ENCODE assay signal across 17 cellular contexts in genomic region chr7:150516956-150517355, GRCh38. TPM values are rescaled to one million over a fixed set of nuclear protein-coding genes. Genes with fewer than 3 reads are reported as not detected.
DNase-seq lines count a peak whose midpoint lies in the region; ATAC-seq, FAIRE-seq and TF ChIP-seq lines count a peak whose summit lies in the region.
"Had no signal": no experiment of that assay in that cellular context is flagged by ENCODE, and none has a peak within 500 bp of the region (broad histone marks: within the 10 kb centered on the region; RNA-seq: fewer than 3 reads in every experiment).

No MANE protein-coding gene starts in this region.

- H3K79me2 ChIP-seq in HepG2 (ENCODE audit: insufficient read depth, low read length) (no peaks in the 10 kb centered on the region), GM12878 (ENCODE audit: control insufficient read depth, insufficient read depth, low read length) (peaks cover 26% of the 10 kb centered on the region)

- TF ChIP-seq RAD21 in liver (IDR thresholded peaks at IDR 0.05) (no peak), HepG2 (CRISPR knock-in tag; IDR thresholded peaks at IDR 0.05) (no peak), GM12878 (IDR thresholded peaks at IDR 0.05; ENCODE audit: insufficient read depth, low read depth, low read length) (no peak)

- H3K4me3 ChIP-seq in liver (ENCODE audit: low read depth in 1 of 3, low read length in 3 of 3) (peak overlapping the region; percentile 18 to 30 (median 19)), HepG2 (replicated peaks in 1 of 3; ENCODE audit: insufficient read depth in 1 of 3, low read depth in 2 of 3, low read length in 3 of 3) (no peak overlapping the region), GM12878 (peak overlapping the region; percentile 57)
- H3K4me3 ChIP-seq: HAP-1 had no signal

- peak overlapping the region; percentile 96 to 100 for H3K27ac Mint-ChIP-seq in natural killer cell
- H3K27ac Mint-ChIP-seq: endodermal cell had no signal

- H3K27me3 ChIP-seq in liver (ENCODE audit: control insufficient read depth in 4 of 4, insufficient read depth in 4 of 4, low read length in 3 of 4), result no peaks in the 10 kb centered on the region
- H3K27me3 ChIP-seq in HepG2 (ENCODE audit: control insufficient read depth in 1 of 2, insufficient read depth in 2 of 2, low read length in 2 of 2), result peaks cover 0 to 14% of the 10 kb centered on the region in 2 experiments; a peak in 2 of 5 replicates
- no peaks in the 10 kb centered on the region for H3K27me3 ChIP-seq in GM12878 (replicated peaks in 1 of 2; ENCODE audit: control insufficient read depth in 2 of 2, insufficient read depth in 2 of 2, low read length in 1 of 2)
- H3K27me3 ChIP-seq: BLaER1 treated with 17β-estradiol and CSF1 and Interleukin-3, amounts not matched to agents 10 nM and 100 nM had no signal

- intact Hi-C loops in HepG2 (cut with micrococcal nuclease; ENCODE audit: unreplicated experiment) (no loop called here), GM12878 (cut with micrococcal nuclease; ENCODE audit: unreplicated experiment) (no loop called here), natural killer cell (cut with micrococcal nuclease) (loop anchor here (5.0 kb wide), 1 partner anchor 170 kb away; the partner anchor contains the start of gene GIMAP2)

- TF ChIP-seq CTCF in liver (IDR thresholded peaks at IDR 0.05; ENCODE audit: low read depth, low read length, missing input control) (no peak), HepG2 (CRISPR knock-in tag; IDR thresholded peaks at IDR 0.05) (no peak), GM12878 (IDR thresholded peaks at IDR 0.05 in 2 of 3, conservative IDR thresholded peaks at IDR 0.05 in 1 of 3; ENCODE audit: control insufficient read depth in 2 of 3, extremely low read depth in 1 of 3, insufficient read depth in 1 of 3, low read depth in 3 of 3, low read length in 3 of 3) (no peak), natural killer cell (IDR thresholded peaks at IDR 0.05) (no peak)

- POLR2A ChIA-PET in HepG2 (lab: Yijun Ruan, JAX) (no interaction called here), GM12878 (lab: Charles Lee) (no interaction called here)

- SMC1A ChIA-PET in GM12878 (lab: Charles Lee; ENCODE audit: uncharacterized antibody, unreplicated experiment), result no interaction called here

- in situ Hi-C loops in HepG2 (cut with HindIII; ENCODE audit: extremely low pct_ligation_motif_present, low pct_unique_long_range_greater_than_20kb) (no loop called here), GM12878 (cut with MboI) (no loop called here)

- peaks cover 53 to 54% of the 10 kb centered on the region in 2 donors for H3K4me1 Mint-ChIP-seq in natural killer cell
- H3K4me1 Mint-ChIP-seq: endodermal cell had no signal

- RAD21 ChIA-PET in GM12878 (lab: Charles Lee; ENCODE audit: unreplicated experiment), result no interaction called here

- DNase-seq in HepG2 (ENCODE audit: low spot score) (no peak), GM12878 (ENCODE audit: low read depth, low spot score) (no peak), natural killer cell (no peak), NCI-H526 treated with DMSO at 0.1 percent for 48 hours (lab: John Stamatoyannopoulos, UW) (no peak), amygdala (lab: John Stamatoyannopoulos, UW) (no peak), OCI-M1 (lab: John Stamatoyannopoulos, UW) (no peak)
- DNase-seq: aorta, endodermal cell, NCI-H2227 treated with DMSO at 0.1 percent for 48 hours, T-helper 9 cell had no signal

- peaks cover 4 to 8% of the 10 kb centered on the region in 2 donors for H3K9me3 Mint-ChIP-seq in natural killer cell

- TF ChIP-seq EP300 in HepG2 (IDR thresholded peaks at IDR 0.05; ENCODE audit: low read depth in 2 of 2, low read length in 2 of 2) (no peak), HepG2 (CRISPR knock-in tag; IDR thresholded peaks at IDR 0.05; ENCODE audit: borderline replicate concordance) (no peak), GM12878 (IDR thresholded peaks at IDR 0.05; ENCODE audit: borderline replicate concordance in 1 of 2, control insufficient read depth in 1 of 2, low read depth in 2 of 2, low read length in 2 of 2) (no peak)

- no peaks in the 10 kb centered on the region for H3K27me3 Mint-ChIP-seq in natural killer cell (ENCODE audit: low read depth in 2 of 2)

- H3K27ac ChIP-seq in liver (ENCODE audit: low read depth in 1 of 2, low read length in 2 of 2) (peak overlapping the region in 1 of 2 donors; percentile 5), HepG2 (ENCODE audit: extremely low read length, insufficient read depth, low read length) (no peak overlapping the region), GM12878 (ENCODE audit: control insufficient read depth, insufficient read depth) (peak overlapping the region; percentile 38)
- H3K27ac ChIP-seq: BLaER1 treated with 17β-estradiol and CSF1 and Interleukin-3, amounts not matched to agents 10 nM and 100 nM had no signal

- BruUV-seq in HepG2 (replicated peaks; lab: Mats Ljungman, UMichigan) (no TSS peak), GM12878 (replicated peaks; lab: Mats Ljungman, UMichigan) (no TSS peak)

- H3K4me3 Mint-ChIP-seq in natural killer cell, result peak overlapping the region; percentile 100
- H3K4me3 Mint-ChIP-seq: endodermal cell had no signal

- CTCF ChIA-PET in HepG2 (lab: Yijun Ruan, JAX; ENCODE audit: low intra/inter-chr PET ratio, low total read pairs) (no interaction called here), GM12878 (lab: Yijun Ruan, JAX) (no interaction called here)

- H3K4me1 ChIP-seq in liver (ENCODE audit: control insufficient read depth in 4 of 4, insufficient read depth in 4 of 4, low read length in 3 of 4), result no peaks in the 10 kb centered on the region
- no peaks in the 10 kb centered on the region for H3K4me1 ChIP-seq in HepG2 (ENCODE audit: insufficient read depth, low read length)
- H3K4me1 ChIP-seq in GM12878 (ENCODE audit: control insufficient read depth, insufficient read depth, low read length), result no peaks in the 10 kb centered on the region; the same call in 1 of the 2 replicates
- H3K4me1 ChIP-seq: HAP-1 had no signal

- H3K9me3 ChIP-seq in liver (ENCODE audit: control insufficient read depth in 4 of 4, low read length in 3 of 4), result no peaks in the 10 kb centered on the region
- H3K9me3 ChIP-seq in HepG2 (ENCODE audit: low read length), result no peaks in the 10 kb centered on the region
- H3K9me3 ChIP-seq in GM12878 (replicated peaks; ENCODE audit: control insufficient read depth, insufficient read depth, low read length), result peaks cover 9% of the 10 kb centered on the region; the same call in 2 of the 3 replicates
- H3K9me3 ChIP-seq: HAP-1 had no signal

- no peaks in the 10 kb centered on the region for H4K20me1 ChIP-seq in HepG2 (ENCODE audit: insufficient read depth, low read length)
- H4K20me1 ChIP-seq in GM12878 (ENCODE audit: control insufficient read depth, insufficient read depth), result no peaks in the 10 kb centered on the region
- H4K20me1 ChIP-seq: BLaER1 treated with 17β-estradiol and CSF1 and Interleukin-3, amounts not matched to agents 10 nM and 100 nM had no signal

- H3K36me3 Mint-ChIP-seq in natural killer cell, result peaks cover 51% of the 10 kb centered on the region

- H2AFZ ChIP-seq in HepG2 (ENCODE audit: low read length) (no peak overlapping the region), GM12878 (ENCODE audit: control insufficient read depth, low read depth, low read length) (no peak overlapping the region)

- H3K4me2 ChIP-seq in HepG2 (ENCODE audit: low read depth, low read length) (no peak overlapping the region), GM12878 (ENCODE audit: control insufficient read depth, insufficient read depth) (peak overlapping the region; percentile 1; the same call in 1 of the 2 replicates)

- H3K36me3 ChIP-seq in liver (ENCODE audit: control insufficient read depth in 4 of 4, insufficient read depth in 3 of 4, low read depth in 1 of 4, low read length in 3 of 4), result peaks cover 0 to 3% (median 0%) of the 10 kb centered on the region in 4 donors
- H3K36me3 ChIP-seq in HepG2 (replicated peaks in 1 of 2; ENCODE audit: control insufficient read depth in 1 of 2, insufficient read depth in 2 of 2, low read length in 2 of 2), result no peaks in the 10 kb centered on the region
- H3K36me3 ChIP-seq in GM12878 (ENCODE audit: control insufficient read depth in 2 of 2, insufficient read depth in 2 of 2, low read length in 1 of 2), result no peaks in the 10 kb centered on the region; a peak in 1 of 4 replicates
- H3K36me3 ChIP-seq: HAP-1 had no signal

- TF ChIP-seq POLR2A in HepG2 (IDR thresholded peaks at IDR 0.05; ENCODE audit: insufficient read depth in 1 of 2, low read depth in 2 of 2, low read length in 2 of 2) (no peak), GM12878 (IDR thresholded peaks at IDR 0.05; ENCODE audit: low read depth, low read length) (no peak)

- FAIRE-seq in HepG2 (lab: Jason Lieb, UNC), result no peak
- FAIRE-seq in GM12878 (lab: Jason Lieb, UNC), result no peak

- H3K9ac ChIP-seq in liver (ENCODE audit: low read depth in 1 of 2, low read length in 2 of 2) (peak overlapping the region in 1 of 2 donors; percentile 90), HepG2 (ENCODE audit: insufficient read depth, low read depth, low read length) (no peak overlapping the region), GM12878 (ENCODE audit: control insufficient read depth, insufficient read depth, low read length) (no peak overlapping the region)
- H3K9ac ChIP-seq: BLaER1 treated with 17β-estradiol and CSF1 and Interleukin-3, amounts not matched to agents 10 nM and 100 nM had no signal

- no peak for ATAC-seq in HepG2
- no peak for ATAC-seq in GM12878
- no peak for ATAC-seq in natural killer cell
- no peak for ATAC-seq in HG02852 (IDR thresholded peaks at IDR 0.05; ENCODE audit: unreplicated experiment)
- ATAC-seq: left lobe of liver, Panc1 had no signal

RNA-seq across cellular contexts. Expression of gene GIMAP7, which starts 2.3 kb away (rescaled TPM):
- 10 to 100 TPM in 1 of 2 donors, 1 to 10 TPM in 1; 4.8 to 10.9 TPM for total RNA-seq in liver
- 10 to 100 TPM; 10.2 to 12.8 TPM for polyA plus RNA-seq in liver
- total RNA-seq in HepG2 (2016; rRNA removed; fragmentation: Illumina TruSeq; extraction: Trizol), result not detected in 2 replicates
- not detected in 2 replicates for total RNA-seq in HepG2 (2016; cell fraction: cytosol; rRNA removed; fragmentation: Illumina TruSeq; extraction: Trizol; ENCODE audit: low read depth)
- not detected in 2 replicates for total RNA-seq in HepG2 (2016; cell fraction: insoluble cytoplasmic fraction; rRNA removed; fragmentation: Illumina TruSeq; extraction: Trizol)
- total RNA-seq in HepG2 (2016; cell fraction: membrane; rRNA removed; fragmentation: Illumina TruSeq; extraction: Trizol), result not detected in 2 replicates
- total RNA-seq in HepG2 (2016; cell fraction: nucleus; rRNA removed; fragmentation: Illumina TruSeq; extraction: Trizol), result not detected in 2 replicates
- polyA plus RNA-seq in HepG2 (2011; rRNA removed), result not detected in 2 replicates
- polyA plus RNA-seq in HepG2 (2011; cell fraction: cytosol; rRNA removed), result not detected in 2 replicates
- polyA plus RNA-seq in HepG2 (2011; cell fraction: nucleus; rRNA removed), result not detected in 2 replicates
- not detected in 2 replicates for polyA plus RNA-seq in HepG2 (2012)
- polyA plus RNA-seq in HepG2 (2016; cell fraction: cytosol; fragmentation: Illumina TruSeq; extraction: Trizol; ENCODE audit: low read depth), result not detected in 2 replicates
- not detected in 2 replicates for polyA plus RNA-seq in HepG2 (2016; cell fraction: insoluble cytoplasmic fraction; fragmentation: Illumina TruSeq; extraction: Trizol; ENCODE audit: low read depth)
- not detected in 2 replicates for polyA plus RNA-seq in HepG2 (2016; cell fraction: membrane; fragmentation: Illumina TruSeq; extraction: Trizol; ENCODE audit: low read depth)
- polyA plus RNA-seq in HepG2 (2016; cell fraction: nucleus; fragmentation: Illumina TruSeq; extraction: Trizol; ENCODE audit: insufficient read depth, low read depth), result not detected in 2 replicates
- polyA minus RNA-seq in HepG2 (2011; rRNA and poly(A)+ RNA removed; ENCODE audit: low replicate concordance), result not detected in 2 replicates
- polyA minus RNA-seq in HepG2 (2011; cell fraction: cytosol; rRNA and poly(A)+ RNA removed), result not detected in 2 replicates
- polyA minus RNA-seq in HepG2 (2011; cell fraction: nucleus; rRNA and poly(A)+ RNA removed), result not detected in 2 replicates
- 0.42 TPM in 1 of 2 replicates, not detected in the other for total RNA-seq in GM12878 (2013; cell fraction: nucleolus; rRNA removed)
- 2.7 and 2.8 TPM in 2 replicates for total RNA-seq in GM12878 (2014; rRNA removed)
- 4.5 and 5.1 TPM in 2 replicates for total RNA-seq in GM12878 (2014; rRNA removed; fragmentation: Illumina TruSeq; extraction: Trizol)
- total RNA-seq in GM12878 (2021), result 3.4 and 3.9 TPM in 2 replicates
- 6.3 TPM for polyA plus RNA-seq in GM12878 (2011; ENCODE audit: low read depth)
- 4.9 and 7.4 TPM in 2 replicates for polyA plus RNA-seq in GM12878 (2011; rRNA removed)
- 4.9 and 5.4 TPM in 2 replicates for polyA plus RNA-seq in GM12878 (2011; cell fraction: cytosol; rRNA removed)
- polyA plus RNA-seq in GM12878 (2011; cell fraction: nucleus; rRNA removed), result 3.0 and 3.2 TPM in 2 replicates
- 7.0 and 9.8 TPM in 2 replicates for polyA plus RNA-seq in GM12878 (2012)
- 7.4 and 10.2 TPM in 2 replicates for polyA plus RNA-seq in GM12878 (2014; fragmentation: Illumina TruSeq; extraction: Trizol)
- 10 to 100 TPM; 14.1 to 16.6 TPM for polyA plus RNA-seq in GM12878 (2014; fragmentation: Nextera tagmentation; extraction: Ambion mirVana)
- polyA plus RNA-seq in GM12878 (2014; rRNA removed), result 3.5 and 3.7 TPM in 2 replicates
- 1 to 10 TPM; 5.8 to 6.8 TPM for polyA plus RNA-seq in GM12878 (2016; fragmentation: Nextera tagmentation; extraction: Ambion mirVana)
- 3.1 and 4.6 TPM in 2 replicates for polyA minus RNA-seq in GM12878 (2011; rRNA and poly(A)+ RNA removed)
- 2.0 and 2.5 TPM in 2 replicates for polyA minus RNA-seq in GM12878 (2011; cell fraction: cytosol; rRNA and poly(A)+ RNA removed)
- polyA minus RNA-seq in GM12878 (2011; cell fraction: nucleus; rRNA and poly(A)+ RNA removed), result 1.9 and 2.1 TPM in 2 replicates
- total RNA-seq in natural killer cell, result 100 to 1,000 TPM in 1 of 3 donors, 10 to 100 TPM in 2; 66.3 to 100 (median 67.6) TPM
- total RNA-seq: endodermal cell, G401 had no signal

RNA-seq across cellular contexts. Expression of gene GIMAP4, which starts 50.2 kb away (rescaled TPM):
- total RNA-seq in liver (10 to 100 TPM; 15.6 to 21.3 TPM), HepG2 (2016; rRNA removed; fragmentation: Illumina TruSeq; extraction: Trizol) (not detected in 2 replicates), GM12878 (2014; rRNA removed) (0.11 and 0.98 TPM in 2 replicates), GM12878 (2014; rRNA removed; fragmentation: Illumina TruSeq; extraction: Trizol) (0.28 and 0.40 TPM in 2 replicates), GM12878 (2021) (0.54 and 1.0 TPM in 2 replicates), natural killer cell (100 to 1,000 TPM; 105 to 215 (median 124) TPM)
- polyA plus RNA-seq in liver (10 to 100 TPM; 14.6 to 15.7 TPM), HepG2 (2011; rRNA removed) (not detected in 2 replicates), GM12878 (2011; rRNA removed) (1.5 and 2.5 TPM in 2 replicates), GM12878 (2014; fragmentation: Illumina TruSeq; extraction: Trizol) (0.43 and 1.5 TPM in 2 replicates), GM12878 (2014; fragmentation: Nextera tagmentation; extraction: Ambion mirVana) (under 1 TPM in 1 of 2 experiments, not detected in 1; 0.29 TPM), GM12878 (2014; rRNA removed) (0.06 and 0.65 TPM in 2 replicates), GM12878 (2016; fragmentation: Nextera tagmentation; extraction: Ambion mirVana) (under 1 TPM; 0.11 to 0.32 TPM)
- total RNA-seq in HepG2 (2016; cell fraction: cytosol; rRNA removed; fragmentation: Illumina TruSeq; extraction: Trizol; ENCODE audit: low read depth), result not detected in 2 replicates
- not detected in 2 replicates for total RNA-seq in HepG2 (2016; cell fraction: insoluble cytoplasmic fraction; rRNA removed; fragmentation: Illumina TruSeq; extraction: Trizol)
- not detected in 2 replicates for total RNA-seq in HepG2 (2016; cell fraction: membrane; rRNA removed; fragmentation: Illumina TruSeq; extraction: Trizol)
- total RNA-seq in HepG2 (2016; cell fraction: nucleus; rRNA removed; fragmentation: Illumina TruSeq; extraction: Trizol), result not detected in 2 replicates
- polyA plus RNA-seq in HepG2 (2011; cell fraction: cytosol; rRNA removed), result not detected in 2 replicates
- not detected in 2 replicates for polyA plus RNA-seq in HepG2 (2011; cell fraction: nucleus; rRNA removed)
- polyA plus RNA-seq in HepG2 (2012), result not detected in 2 replicates
- not detected in 2 replicates for polyA plus RNA-seq in HepG2 (2016; cell fraction: cytosol; fragmentation: Illumina TruSeq; extraction: Trizol; ENCODE audit: low read depth)
- not detected in 2 replicates for polyA plus RNA-seq in HepG2 (2016; cell fraction: insoluble cytoplasmic fraction; fragmentation: Illumina TruSeq; extraction: Trizol; ENCODE audit: low read depth)
- not detected in 2 replicates for polyA plus RNA-seq in HepG2 (2016; cell fraction: membrane; fragmentation: Illumina TruSeq; extraction: Trizol; ENCODE audit: low read depth)
- not detected in 2 replicates for polyA plus RNA-seq in HepG2 (2016; cell fraction: nucleus; fragmentation: Illumina TruSeq; extraction: Trizol; ENCODE audit: insufficient read depth, low read depth)
- not detected in 2 replicates for polyA minus RNA-seq in HepG2 (2011; rRNA and poly(A)+ RNA removed; ENCODE audit: low replicate concordance)
- polyA minus RNA-seq in HepG2 (2011; cell fraction: cytosol; rRNA and poly(A)+ RNA removed), result not detected in 2 replicates
- polyA minus RNA-seq in HepG2 (2011; cell fraction: nucleus; rRNA and poly(A)+ RNA removed), result not detected in 2 replicates
- total RNA-seq in GM12878 (2013; cell fraction: nucleolus; rRNA removed), result 0.32 and 0.33 TPM in 2 replicates
- 1.4 TPM for polyA plus RNA-seq in GM12878 (2011; ENCODE audit: low read depth)
- polyA plus RNA-seq in GM12878 (2011; cell fraction: cytosol; rRNA removed), result 0.77 and 1.6 TPM in 2 replicates
- polyA plus RNA-seq in GM12878 (2011; cell fraction: nucleus; rRNA removed), result 0.38 and 0.54 TPM in 2 replicates
- 1.7 and 3.5 TPM in 2 replicates for polyA plus RNA-seq in GM12878 (2012)
- polyA minus RNA-seq in GM12878 (2011; rRNA and poly(A)+ RNA removed), result 0.77 and 1.5 TPM in 2 replicates
- polyA minus RNA-seq in GM12878 (2011; cell fraction: cytosol; rRNA and poly(A)+ RNA removed), result 0.94 TPM in 1 of 2 replicates, not detected in the other
- 0.73 TPM in 1 of 2 replicates, not detected in the other for polyA minus RNA-seq in GM12878 (2011; cell fraction: nucleus; rRNA and poly(A)+ RNA removed)
- total RNA-seq: G401 had no signal

Comparison
In these comparisons a context has a peak if more than half of its experiments do, and no peak if none do; other contexts are left out.
1. H3K4me3 ChIP-seq: peak in liver (3 of 3) and GM12878 (single experiment); none in HepG2 (0 of 3).
2. RNA of gene GIMAP4, which starts 50.2 kb away (total RNA-seq): 105 to 215 TPM in natural killer cell and 15.6 to 21.3 TPM in liver; 0.11 to 1.0 TPM in GM12878 and not detected in HepG2; every median in the first group is over 4 times any median in the second.
3. RNA of gene GIMAP7, which starts 2.3 kb away (total RNA-seq): 66.3 to 100 TPM in natural killer cell; 4.8 to 10.9 TPM in liver, 0.42 to 5.1 TPM in GM12878 and not detected in HepG2; every median in the first group is over 4 times any median in the second.